ENCODE assay signal across 29 cellular contexts in genomic region chr10:92130622-92131270, GRCh38.
"Had no signal": no experiment of that assay in that cellular context is flagged by ENCODE, and none has a peak within 500 bp of the region (broad histone marks: within the 10 kb centered on the region; RNA-seq: fewer than 3 reads in every experiment).

No MANE protein-coding gene starts in this region.

- H3K9me3 ChIP-seq: ovary, psoas muscle, suprapubic skin, testis, tibial nerve, upper lobe of right lung, uterus had no signal

- H3K4me3 ChIP-seq: neural progenitor cell, ovary, psoas muscle, skin epidermis, smooth muscle cell, spleen, suprapubic skin, testis, tibial nerve, upper lobe of right lung, uterus had no signal

- H3K36me3 ChIP-seq: neural progenitor cell, ovary, spleen, suprapubic skin, tibial nerve, upper lobe of right lung, uterus had no signal

- DNase-seq: naive thymus-derived CD4-positive, alpha-beta T cell; natural killer cell; occipital lobe; ovary; posterior cingulate gyrus; psoas muscle; right cardiac atrium; spleen; stimulated activated CD4-positive, alpha-beta T cell treated with anti-CD3 and anti-CD28 coated beads, Interleukin-12 subunit alpha, Interleukin-12 subunit beta, amount 100 ng/mL, for 4 hours; stimulated activated CD4-positive, alpha-beta T cell treated with anti-CD3 and anti-CD28 coated beads, Interleukin-1b, Interleukin-23, amount 100 ng/mL, for 48 hours; stimulated activated CD4-positive, alpha-beta T cell treated with anti-CD3 and anti-CD28 coated beads, Interleukin-4, amount 100 ng/mL, for 1 hour; stimulated activated CD4-positive, alpha-beta T cell treated with anti-CD3 and anti-CD28 coated beads, Interleukin-4, amount 100 ng/mL, for 4 hours; stimulated activated CD8-positive, alpha-beta memory T cell treated with anti-CD3 and anti-CD28 coated beads, Interleukin-4, amount 100 ng/mL, for 48 hours; stimulated activated naive CD4-positive, alpha-beta T cell; stimulated activated naive CD8-positive, alpha-beta T cell treated with anti-CD3 and anti-CD28 coated beads, Interleukin-15, amount 100 ng/mL, for 72 hours; stimulated activated naive CD8-positive, alpha-beta T cell treated with anti-CD3 and anti-CD28 coated beads, Interleukin-15, Interleukin-2, amounts not matched to agents 100 U/mL and 50 U/mL, for 24 hours; substantia nigra; testis; trophoblast cell; upper lobe of right lung; uterus had no signal

- H3K27ac ChIP-seq: neural progenitor cell, ovary, parathyroid adenoma, psoas muscle, skin epidermis, spleen, suprapubic skin, testis, tibial nerve, upper lobe of right lung, uterus had no signal

- H3K27me3 ChIP-seq: neural progenitor cell, ovary, spleen, suprapubic skin, testis, upper lobe of right lung, uterus had no signal

- H3K4me1 ChIP-seq: neural progenitor cell, testis, uterus had no signal

- H3K9ac ChIP-seq: neural progenitor cell, parathyroid adenoma had no signal

- H3K4me2 ChIP-seq: neural progenitor cell, smooth muscle cell had no signal

- ATAC-seq: naive thymus-derived CD4-positive, alpha-beta T cell; natural killer cell; right cardiac atrium; sciatic nerve; stimulated activated memory B cell treated with anti-CD40 and anti-IgM and Interleukin-4, amounts not matched to agents 10 μg/mL and 1 μg/mL and 100 μg/mL, for 72 hours; stimulated activated naive CD8-positive, alpha-beta T cell treated with anti-CD3 and anti-CD28 coated beads, Interleukin-15, amount 100 ng/mL, for 72 hours; stimulated activated naive CD8-positive, alpha-beta T cell treated with anti-CD3 and anti-CD28 coated beads, Interleukin-15, Interleukin-2, amounts not matched to agents 100 U/mL and 50 U/mL, for 24 hours; upper lobe of right lung had no signal

- H2AFZ ChIP-seq: neural progenitor cell, parathyroid adenoma had no signal
